In genomic region chr6:82247634-82248232, GRCh38 we compare ENCODE assay signal across 1 cellular context.
TF ChIP-seq lines count a peak whose summit lies in the region.

Gene IBTK, minus strand, starts transcription at chr6:82247744. Its CDS starts 7,258 bp downstream, at chr6:82240486.

TF ChIP-seq in HepG2, 621 proteins besides CTCF, POLR2A, EP300 and RAD21 (continued from another document and continues in another):
- peak; percentile 73; the same call in 1 of the 2 replicates for TF ChIP-seq MYPOP (CRISPR knock-in tag; IDR thresholded peaks at IDR 0.05)
- TF ChIP-seq ZNF749 (CRISPR knock-in tag; IDR thresholded peaks at IDR 0.05; ENCODE audit: borderline replicate concordance), result no peak; the same call in 1 of the 2 replicates
- peak; percentile 58 for TF ChIP-seq ASH2L (IDR thresholded peaks at IDR 0.05; ENCODE audit: insufficient read length, low read depth, low read length)
- no peak; the same call in 1 of the 2 replicates for TF ChIP-seq SRY (CRISPR knock-in tag; IDR thresholded peaks at IDR 0.05)
- no peak for TF ChIP-seq SYNCRIP (IDR thresholded peaks at IDR 0.05; ENCODE audit: insufficient read depth, low read depth, low read length)
- TF ChIP-seq MXD1 (CRISPR knock-in tag; IDR thresholded peaks at IDR 0.05), result no peak; the same call in 1 of the 2 replicates
- no peak for TF ChIP-seq ZNF572 (CRISPR knock-in tag; IDR thresholded peaks at IDR 0.05)
- TF ChIP-seq RBFOX2 (IDR thresholded peaks at IDR 0.05; ENCODE audit: low read depth, low read length), result peak; percentile 87
- no peak for TF ChIP-seq ZNF407 (CRISPR knock-in tag; IDR thresholded peaks at IDR 0.05; ENCODE audit: not compliant biosample characterization)
- TF ChIP-seq SKI (IDR thresholded peaks at IDR 0.05; ENCODE audit: partially characterized antibody), result no peak
- TF ChIP-seq TERF1 (CRISPR knock-in tag; IDR thresholded peaks at IDR 0.05), result no peak
- no peak for TF ChIP-seq ZBTB1 (CRISPR knock-in tag; IDR thresholded peaks at IDR 0.05; ENCODE audit: borderline replicate concordance)
- peak; percentile 89 for TF ChIP-seq NAIF1 (CRISPR knock-in tag; IDR thresholded peaks at IDR 0.05; ENCODE audit: borderline replicate concordance)
- no peak for TF ChIP-seq ZNF12 (CRISPR knock-in tag; IDR thresholded peaks at IDR 0.05)
- no peak for TF ChIP-seq ZNF761 (CRISPR knock-in tag; conservative IDR thresholded peaks at IDR 0.05)
- TF ChIP-seq FUBP1 (CRISPR knock-in tag; IDR thresholded peaks at IDR 0.05; ENCODE audit: borderline replicate concordance), result no peak
- TF ChIP-seq ZNF747 (CRISPR knock-in tag; IDR thresholded peaks at IDR 0.05; ENCODE audit: borderline replicate concordance), result no peak
- TF ChIP-seq GFI1 (CRISPR knock-in tag; IDR thresholded peaks at IDR 0.05; ENCODE audit: borderline replicate concordance), result peak; percentile 81
- no peak for TF ChIP-seq ZNF512B (CRISPR knock-in tag; IDR thresholded peaks at IDR 0.05; ENCODE audit: borderline replicate concordance)
- TF ChIP-seq DNMT3B (CRISPR knock-in tag; conservative IDR thresholded peaks at IDR 0.05), result no peak
- TF ChIP-seq ZNF577 (CRISPR knock-in tag; IDR thresholded peaks at IDR 0.05; ENCODE audit: borderline replicate concordance, low read depth), result no peak
- TF ChIP-seq ZNF737 (CRISPR knock-in tag; IDR thresholded peaks at IDR 0.05; ENCODE audit: borderline replicate concordance), result no peak
- no peak for TF ChIP-seq JUND (CRISPR knock-in tag; IDR thresholded peaks at IDR 0.05)
- no peak for TF ChIP-seq ZHX2 (IDR thresholded peaks at IDR 0.05; ENCODE audit: low read depth)
- no peak; the same call in 1 of the 2 replicates for TF ChIP-seq ZHX2 (CRISPR knock-in tag; IDR thresholded peaks at IDR 0.05; ENCODE audit: borderline replicate concordance)
- peak; percentile 72; the same call in 1 of the 2 replicates for TF ChIP-seq TMF1 (CRISPR knock-in tag; IDR thresholded peaks at IDR 0.05; ENCODE audit: low read depth)
- TF ChIP-seq ZNF567 (CRISPR knock-in tag; IDR thresholded peaks at IDR 0.05; ENCODE audit: borderline replicate concordance), result no peak
- TF ChIP-seq PTBP1 (IDR thresholded peaks at IDR 0.05; ENCODE audit: low read depth, low read length, poor library complexity, severe bottlenecking), result peak; percentile 34
- TF ChIP-seq MED8 (CRISPR knock-in tag; IDR thresholded peaks at IDR 0.05; ENCODE audit: insufficient replicate concordance), result peak; percentile 82
- no peak for TF ChIP-seq SMAD9 (CRISPR knock-in tag; IDR thresholded peaks at IDR 0.05)
- TF ChIP-seq RXRA (CRISPR knock-in tag; IDR thresholded peaks at IDR 0.05), result peak; percentile 94
- TF ChIP-seq HMGA1 (CRISPR knock-in tag; conservative IDR thresholded peaks at IDR 0.05), result no peak
- no peak for TF ChIP-seq JUNB (CRISPR knock-in tag; IDR thresholded peaks at IDR 0.05; ENCODE audit: borderline replicate concordance)
- TF ChIP-seq ZZZ3 (CRISPR knock-in tag; IDR thresholded peaks at IDR 0.05; ENCODE audit: borderline replicate concordance), result no peak; the same call in 1 of the 2 replicates
- TF ChIP-seq SAP130 (CRISPR knock-in tag; IDR thresholded peaks at IDR 0.05; ENCODE audit: low read depth), result peak; percentile 77
- peak; percentile 41; the same call in 1 of the 2 replicates for TF ChIP-seq ZNF607 (CRISPR knock-in tag; IDR thresholded peaks at IDR 0.05; ENCODE audit: borderline replicate concordance)
